In genomic region chr19:14059093-14059480, GRCh38 we compare ENCODE assay signal across 8 cellular contexts. TPM values are rescaled to one million over a fixed set of nuclear protein-coding genes. Genes with fewer than 3 reads are reported as not detected.
A peak's percentile ranks its signal among the peaks of the same experiment; 100 is the strongest.
DNase-seq lines count a peak whose midpoint lies in the region; ATAC-seq and TF ChIP-seq lines count a peak whose summit lies in the region.

No MANE protein-coding gene starts in this region.

- H3K27ac Mint-ChIP-seq in T-cell = no peak overlapping the region
- no peak overlapping the region for H3K27ac Mint-ChIP-seq in MCF 10A (ENCODE audit: low read depth, unreplicated experiment)

- no peak overlapping the region for H3K4me3 ChIP-seq in neutrophil (ENCODE audit: low read depth in 1 of 2, low read length in 1 of 2)

- peak in 1 of 4 experiments; percentile 61 for ATAC-seq in T-cell (replicated peaks in 1 of 4)
- ATAC-seq in HG03097 (IDR thresholded peaks at IDR 0.05; ENCODE audit: low FRiP score, unreplicated experiment) = no peak
- no peak for ATAC-seq in GM21723 (IDR thresholded peaks at IDR 0.05; ENCODE audit: unreplicated experiment)

- peak in 25 of 34 experiments; percentile 5 to 59 (median 44) for DNase-seq in T-cell
- DNase-seq in MCF 10A (ENCODE audit: unreplicated experiment) = no peak
- no peak for DNase-seq in medulla oblongata (ENCODE audit: extremely low spot score)
- no peak for DNase-seq in NCI-H1417 treated with DMSO at 0.1 percent for 48 hours (lab: John Stamatoyannopoulos, UW)

- no TSS peak for BruUV-seq in MCF 10A (replicated peaks; lab: Mats Ljungman, UMichigan)

- H3K4me1 ChIP-seq in ES-I3 (ENCODE audit: insufficient read depth, low read length) (peaks cover 7% of the 10 kb centered on the region; the same call in 1 of the 2 replicates), neutrophil (ENCODE audit: control insufficient read depth in 1 of 2, insufficient read depth in 1 of 2, low read depth in 1 of 2, low read length in 1 of 2) (peaks cover 0 to 7% of the 10 kb centered on the region in 2 experiments)

- H3K4me1 Mint-ChIP-seq in T-cell = peaks cover 14 to 28% (median 23%) of the 10 kb centered on the region in 3 donors
- H3K4me1 Mint-ChIP-seq in MCF 10A (ENCODE audit: insufficient read depth, unreplicated experiment) = peaks cover 13% of the 10 kb centered on the region

- CTCF ChIA-PET in T-cell (lab: Charles Lee) (interaction anchor here (0.6 to 1.7 kb wide), 11 partner anchors 10 to 125 kb away, joined by 3 to 6 read pairs (median 3); partner anchors contain the start of gene ASF1B (in 1 of the 2)), MCF 10A (lab: Yijun Ruan, JAX) (interaction anchor here (0.6 to 2.5 kb wide), 16 partner anchors 10 to 326 kb away, joined by 3 to 24 read pairs (median 5); partner anchors contain the start of gene MISP3)

- peak overlapping the region; percentile 48; the same call in 1 of the 2 replicates for H3K9ac ChIP-seq in ES-I3 (ENCODE audit: low read depth, low read length)

- no peak overlapping the region for H3K27ac ChIP-seq in neutrophil

- H3K9me3 Mint-ChIP-seq in T-cell (no peaks in the 10 kb centered on the region), MCF 10A (ENCODE audit: unreplicated experiment) (no peaks in the 10 kb centered on the region)

- intact Hi-C loops in MCF 10A (cut with micrococcal nuclease) = no loop called here

- peaks cover 85% of the 10 kb centered on the region for H3K27me3 ChIP-seq in neutrophil

- no peaks in the 10 kb centered on the region for H3K36me3 ChIP-seq in ES-I3 (ENCODE audit: insufficient read depth, low read length)
- no peaks in the 10 kb centered on the region for H3K36me3 ChIP-seq in neutrophil

- H3K36me3 Mint-ChIP-seq in T-cell (no peaks in the 10 kb centered on the region), MCF 10A (ENCODE audit: insufficient read depth, unreplicated experiment) (peaks cover 4% of the 10 kb centered on the region)

- POLR2A ChIA-PET in T-cell (lab: Charles Lee) = interaction anchor here in 1 of 2 donors (0.5 kb wide), 1 partner anchor 10 kb away, joined by 10 read pairs; no protein-coding TSS in a partner anchor
- POLR2A ChIA-PET in MCF 10A (lab: Yijun Ruan, JAX) = no interaction called here

- H3K4me3 Mint-ChIP-seq in T-cell (peak overlapping the region; percentile 21 to 75 (median 37)), MCF 10A (ENCODE audit: unreplicated experiment) (no peak overlapping the region)

- TF ChIP-seq CTCF in MCF 10A (IDR thresholded peaks at IDR 0.05; ENCODE audit: unreplicated experiment) (peak; percentile 61), neutrophil (IDR thresholded peaks at IDR 0.05) (peak; percentile 63)

- H3K27me3 Mint-ChIP-seq in T-cell = peaks cover 19 to 33% of the 10 kb centered on the region in 2 donors
- peaks cover 23% of the 10 kb centered on the region for H3K27me3 Mint-ChIP-seq in MCF 10A (ENCODE audit: insufficient read depth, unreplicated experiment)

- no peaks in the 10 kb centered on the region for H3K9me3 ChIP-seq in ES-I3 (ENCODE audit: control insufficient read depth, insufficient read depth, low read length)
- H3K9me3 ChIP-seq in neutrophil = no peaks in the 10 kb centered on the region

RNA-seq across cellular contexts. Expression of gene PALM3, which starts 2.8 kb away (rescaled TPM):
- total RNA-seq in T-cell = under 1 TPM in 2 of 5 donors, not detected in 3; 0.16 to 0.39 TPM
- not detected in 2 replicates for total RNA-seq in MCF 10A (2022)

RNA-seq across cellular contexts. Expression of gene MISP3, which starts 13.5 kb away (rescaled TPM):
- total RNA-seq in T-cell = 1 to 10 TPM in 3 of 5 donors, under 1 TPM in 2; 0.28 to 2.0 (median 1.1) TPM
- 0.32 and 0.54 TPM in 2 replicates for total RNA-seq in MCF 10A (2022)

RNA-seq across cellular contexts. Expression of gene C19orf67, which starts 26.5 kb away (rescaled TPM):
- total RNA-seq in T-cell = under 1 TPM in 3 of 5 donors, not detected in 2; 0.53 to 0.98 (median 0.58) TPM
- total RNA-seq in MCF 10A (2022) = not detected in 2 replicates

RNA-seq across cellular contexts. Expression of gene IL27RA, which starts 27.5 kb away (rescaled TPM):
- 10 to 100 TPM; 44.2 to 82.4 (median 66.5) TPM for total RNA-seq in T-cell
- 1.7 and 2.7 TPM in 2 replicates for total RNA-seq in MCF 10A (2022)

RNA-seq across cellular contexts. Expression of gene RLN3, which starts 31.1 kb away (rescaled TPM):
- not detected for total RNA-seq in T-cell
- not detected in 2 replicates for total RNA-seq in MCF 10A (2022)

Comparison
In these comparisons a context has a peak if more than half of its experiments do, and no peak if none do; other contexts are left out.
1. DNase-seq: peak in T-cell (25 of 34); none in MCF 10A (single experiment), medulla oblongata (single experiment) and NCI-H1417 treated with DMSO at 0.1 percent for 48 hours (single experiment).